10 cellular contexts compared by ENCODE assay signal in the genomic region with DNA sequence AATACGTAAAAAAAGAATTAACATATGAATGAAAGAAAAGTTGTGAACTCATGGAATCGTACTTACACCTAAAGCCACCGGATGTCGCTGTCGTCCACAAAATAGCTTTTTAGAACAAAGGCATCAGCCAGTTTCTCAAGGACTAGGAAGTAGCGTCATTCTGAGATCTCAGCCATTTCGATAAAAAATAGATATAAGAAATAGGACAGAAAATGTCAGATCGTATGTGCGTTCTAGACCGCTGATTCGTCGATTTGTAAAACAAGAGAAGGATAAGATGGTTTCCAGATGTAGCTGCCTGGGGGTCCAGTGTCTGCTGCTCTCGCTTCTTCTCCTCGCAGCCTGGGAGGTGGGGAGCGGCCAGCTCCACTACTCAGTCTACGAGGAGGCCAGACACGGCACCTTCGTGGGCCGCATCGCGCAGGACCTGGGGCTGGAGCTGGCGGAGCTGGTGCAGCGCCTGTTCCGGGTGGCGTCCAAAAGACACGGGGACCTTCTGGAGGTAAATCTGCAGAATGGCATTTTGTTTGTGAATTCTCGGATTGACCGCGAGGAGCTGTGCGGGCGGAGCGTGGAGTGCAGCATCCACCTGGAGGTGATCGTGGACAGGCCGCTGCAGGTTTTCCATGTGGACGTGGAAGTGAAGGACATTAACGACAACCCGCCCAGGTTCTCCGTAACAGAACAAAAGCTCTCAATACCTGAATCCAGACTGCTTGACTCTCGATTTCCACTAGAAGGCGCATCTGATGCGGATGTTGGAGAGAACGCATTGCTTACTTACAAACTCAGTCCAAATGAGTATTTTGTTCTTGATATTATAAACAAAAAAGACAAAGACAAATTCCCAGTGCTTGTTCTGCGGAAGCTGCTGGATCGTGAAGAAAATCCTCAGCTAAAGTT. TPM values are rescaled to one million over a fixed set of nuclear protein-coding genes. Genes with fewer than 3 reads are reported as not detected.
DNase-seq lines count a peak whose midpoint lies in the region; ATAC-seq and TF ChIP-seq lines count a peak whose summit lies in the region.
"Had no signal": no experiment of that assay in that cellular context is flagged by ENCODE, and none has a peak within 500 bp of the region (broad histone marks: within the 10 kb centered on the region; RNA-seq: fewer than 3 reads in every experiment).

A gene with protein sequence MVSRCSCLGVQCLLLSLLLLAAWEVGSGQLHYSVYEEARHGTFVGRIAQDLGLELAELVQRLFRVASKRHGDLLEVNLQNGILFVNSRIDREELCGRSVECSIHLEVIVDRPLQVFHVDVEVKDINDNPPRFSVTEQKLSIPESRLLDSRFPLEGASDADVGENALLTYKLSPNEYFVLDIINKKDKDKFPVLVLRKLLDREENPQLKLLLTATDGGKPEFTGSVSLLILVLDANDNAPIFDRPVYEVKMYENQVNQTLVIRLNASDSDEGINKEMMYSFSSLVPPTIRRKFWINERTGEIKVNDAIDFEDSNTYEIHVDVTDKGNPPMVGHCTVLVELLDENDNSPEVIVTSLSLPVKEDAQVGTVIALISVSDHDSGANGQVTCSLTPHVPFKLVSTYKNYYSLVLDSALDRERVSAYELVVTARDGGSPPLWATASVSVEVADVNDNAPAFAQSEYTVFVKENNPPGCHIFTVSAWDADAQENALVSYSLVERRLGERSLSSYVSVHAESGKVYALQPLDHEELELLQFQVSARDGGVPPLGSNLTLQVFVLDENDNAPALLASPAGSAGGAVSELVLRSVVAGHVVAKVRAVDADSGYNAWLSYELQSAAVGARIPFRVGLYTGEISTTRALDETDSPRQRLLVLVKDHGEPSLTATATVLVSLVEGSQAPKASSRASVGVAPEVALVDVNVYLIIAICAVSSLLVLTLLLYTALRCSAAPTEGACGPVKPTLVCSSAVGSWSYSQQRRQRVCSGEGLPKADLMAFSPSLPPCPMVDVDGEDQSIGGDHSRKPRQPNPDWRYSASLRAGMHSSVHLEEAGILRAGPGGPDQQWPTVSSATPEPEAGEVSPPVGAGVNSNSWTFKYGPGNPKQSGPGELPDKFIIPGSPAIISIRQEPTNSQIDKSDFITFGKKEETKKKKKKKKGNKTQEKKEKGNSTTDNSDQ (plus strand): TSS at position 126 of the 903 bp plus-strand sequence. CDS start 152 bp downstream, at position 278.

- H3K4me1 Mint-ChIP-seq in neural progenitor cell = no peaks in the 10 kb centered on the region

- H4K20me1 ChIP-seq in DND-41 (ENCODE audit: insufficient read depth, low read length) (no peaks in the 10 kb centered on the region), neural progenitor cell (ENCODE audit: low read depth) (no peaks in the 10 kb centered on the region)

- H3K27me3 ChIP-seq in DND-41 (ENCODE audit: insufficient read depth, low read length, poor library complexity) (no peaks in the 10 kb centered on the region), dorsolateral prefrontal cortex (peaks cover 0 to 1% (median 0%) of the 10 kb centered on the region in 45 donors), neural progenitor cell (no peaks in the 10 kb centered on the region)
- H3K27me3 ChIP-seq: SJSA1 had no signal

- H2AFZ ChIP-seq in DND-41 (ENCODE audit: low read depth, low read length) = no peak within 1 kb of the TSS
- peak within 1 kb of the TSS; percentile 92 for H2AFZ ChIP-seq in neural progenitor cell (replicated peaks)

- H3K36me3 ChIP-seq in DND-41 (ENCODE audit: insufficient read depth, low read length) (no peaks in the 10 kb centered on the region), neural progenitor cell (no peaks in the 10 kb centered on the region)
- H3K36me3 ChIP-seq: SJSA1 had no signal

- H3K4me2 ChIP-seq in DND-41 (ENCODE audit: insufficient read depth, low read length) (no peak within 1 kb of the TSS), neural progenitor cell (peak within 1 kb of the TSS; percentile 76)

- H3K79me2 ChIP-seq in DND-41 (ENCODE audit: insufficient read depth, low read length) (no peaks in the 10 kb centered on the region), neural progenitor cell (ENCODE audit: low read depth) (no peaks in the 10 kb centered on the region)

- H3K4me3 Mint-ChIP-seq in neural progenitor cell = peak within 1 kb of the TSS; percentile 5

- no peak within 1 kb of the TSS for H3K27ac ChIP-seq in DND-41 (ENCODE audit: low read length)
- H3K27ac ChIP-seq in dorsolateral prefrontal cortex = peak within 1 kb of the TSS in 5 of 59 donors; percentile 33 to 63 (median 54)
- no peak within 1 kb of the TSS for H3K27ac ChIP-seq in neural progenitor cell
- H3K27ac ChIP-seq: SJSA1 had no signal

- TF ChIP-seq CTCF in DND-41 (IDR thresholded peaks at IDR 0.05; ENCODE audit: borderline replicate concordance, extremely low read depth, low read length, poor library complexity, severe bottlenecking) = peak; percentile 42
- peak in 54 of 56 donors; percentile 10 to 71 (median 52) for TF ChIP-seq CTCF in dorsolateral prefrontal cortex (IDR thresholded peaks at IDR 0.05 in 54 of 56, conservative IDR thresholded peaks at IDR 0.05 in 2 of 56; ENCODE audit: low read depth in 1 of 56, partially characterized antibody in 56 of 56)
- peak; percentile 72 for TF ChIP-seq CTCF in neural progenitor cell (IDR thresholded peaks at IDR 0.05)

- intact Hi-C loops in dorsolateral prefrontal cortex (cut with DNase I) = loop anchor here in 1 of 2 donors (5.0 kb wide), 1 partner anchor 186 kb away; no protein-coding TSS in a partner anchor

- H3K9ac ChIP-seq in DND-41 (ENCODE audit: low read depth, low read length) = no peak within 1 kb of the TSS
- no peak within 1 kb of the TSS for H3K9ac ChIP-seq in neural progenitor cell

- no peak within 1 kb of the TSS for H3K27ac Mint-ChIP-seq in neural progenitor cell

- ATAC-seq in DND-41 (ENCODE audit: insufficient read depth, low read depth) = no peak

- H3K9me3 Mint-ChIP-seq in neural progenitor cell = peaks cover 33% of the 10 kb centered on the region

- H3K4me1 ChIP-seq in DND-41 (ENCODE audit: insufficient read depth, low read length) (no peaks in the 10 kb centered on the region), neural progenitor cell (no peaks in the 10 kb centered on the region)
- H3K4me1 ChIP-seq: SJSA1 had no signal

- H3K4me3 ChIP-seq in DND-41 (ENCODE audit: low read depth in 1 of 2, low read length in 2 of 2) (no peak within 1 kb of the TSS), dorsolateral prefrontal cortex (peak within 1 kb of the TSS in 54 of 59 donors; percentile 8 to 66 (median 47)), neural progenitor cell (peak within 1 kb of the TSS; percentile 60)
- H3K4me3 ChIP-seq: SJSA1 had no signal

- H3K9me3 ChIP-seq in DND-41 (ENCODE audit: insufficient read depth, low read length, severe bottlenecking) (no peaks in the 10 kb centered on the region), neural progenitor cell (ENCODE audit: low read depth) (peaks cover 5% of the 10 kb centered on the region)

- no peak for DNase-seq in DND-41
- DNase-seq in NCI-H187 treated with DMSO at 0.1 percent for 48 hours (lab: John Stamatoyannopoulos, UW) = peak; percentile 24
- peak in 2 of 10 donors; percentile 22 to 45 for DNase-seq in dorsolateral prefrontal cortex
- peak; percentile 76 for DNase-seq in neural progenitor cell (ENCODE audit: low spot score)
- DNase-seq in HuH-7.5 (ENCODE audit: low spot score) = no peak
- DNase-seq in KG1 (lab: John Stamatoyannopoulos, UW) = no peak
- no peak for DNase-seq in NCI-H2227 (lab: John Stamatoyannopoulos, UW; ENCODE audit: unreplicated experiment)
- no peak for DNase-seq in glomerular visceral epithelial cell (ENCODE audit: extremely low spot score)
- DNase-seq: IMR-90 had no signal

- peaks cover 24% of the 10 kb centered on the region for H3K36me3 Mint-ChIP-seq in neural progenitor cell

- H3F3A ChIP-seq in neural progenitor cell (ENCODE audit: low read depth) = no peaks in the 10 kb centered on the region

- H3K27me3 Mint-ChIP-seq in neural progenitor cell (ENCODE audit: insufficient read depth, low read depth) = peaks cover 2% of the 10 kb centered on the region

RNA-seq across cellular contexts. Expression of the gene that starts here (rescaled TPM):
- total RNA-seq in dorsolateral prefrontal cortex (10 to 100 TPM in 47 of 120 experiments, 1 to 10 TPM in 73; 1.8 to 16.9 (median 9.4) TPM), neural progenitor cell (ENCODE audit: low replicate concordance) (8.0 and 11.7 TPM in 2 replicates)
- total RNA-seq: SJSA1 had no signal

Comparison
In these comparisons a context has a peak if more than half of its experiments do, and no peak if none do; other contexts are left out.
1. DNase-seq: peak in NCI-H187 treated with DMSO at 0.1 percent for 48 hours (single experiment) and neural progenitor cell (single experiment); none in DND-41 (single experiment), HuH-7.5 (single experiment), KG1 (single experiment), NCI-H2227 (single experiment) and glomerular visceral epithelial cell (single experiment).
2. H3K4me3 ChIP-seq: peak in dorsolateral prefrontal cortex (54 of 59) and neural progenitor cell (single experiment); none in DND-41 (0 of 2).
3. Peak in every context shown above with its lines, with median percentiles within 50 percentile points of each other: CTCF ChIP-seq.